33 cellular contexts compared by ENCODE assay signal in genomic region chr2:23349508-23349907, GRCh38.
"Had no signal": no experiment of that assay in that cellular context is flagged by ENCODE, and none has a peak within 500 bp of the region (broad histone marks: within the 10 kb centered on the region; RNA-seq: fewer than 3 reads in every experiment).

No MANE protein-coding gene starts in this region.

- H3K4me3 ChIP-seq: MG63 had no signal

- H3K9ac ChIP-seq: KMS-11 had no signal

- H3K9me3 ChIP-seq: MG63 had no signal

- H3K4me2 ChIP-seq: KMS-11 had no signal

- H3K36me3 ChIP-seq: MG63 had no signal

- H3K27ac ChIP-seq: KMS-11 had no signal

- DNase-seq: Karpas-422, Kasumi-1, KG1, MM.1S, MV-4-11, NCI-H1048, NCI-H1092, NCI-H1092 treated with DMSO at 0.1 percent for 48 hours, NCI-H1105, NCI-H1105 treated with DMSO at 0.1 percent for 48 hours, NCI-H1417, NCI-H1417 treated with DMSO at 0.1 percent for 48 hours, NCI-H1436, NCI-H1436 treated with DMSO at 0.1 percent for 48 hours, NCI-H146, NCI-H1694, NCI-H1694 treated with DMSO at 0.1 percent for 48 hours, NCI-H187, NCI-H187 treated with DMSO at 0.1 percent for 48 hours, NCI-H1930, NCI-H2029, NCI-H2029 treated with DMSO at 0.1 percent for 48 hours, NCI-H2081, NCI-H2081 treated with DMSO at 0.1 percent for 48 hours, NCI-H2107, NCI-H2171, NCI-H226, NCI-H345, NCI-H446, NCI-H446 treated with DMSO at 0.1 percent for 48 hours, NCI-H510A had no signal
